Comparison of ENCODE assay signal across 27 cellular contexts in the genomic region with DNA sequence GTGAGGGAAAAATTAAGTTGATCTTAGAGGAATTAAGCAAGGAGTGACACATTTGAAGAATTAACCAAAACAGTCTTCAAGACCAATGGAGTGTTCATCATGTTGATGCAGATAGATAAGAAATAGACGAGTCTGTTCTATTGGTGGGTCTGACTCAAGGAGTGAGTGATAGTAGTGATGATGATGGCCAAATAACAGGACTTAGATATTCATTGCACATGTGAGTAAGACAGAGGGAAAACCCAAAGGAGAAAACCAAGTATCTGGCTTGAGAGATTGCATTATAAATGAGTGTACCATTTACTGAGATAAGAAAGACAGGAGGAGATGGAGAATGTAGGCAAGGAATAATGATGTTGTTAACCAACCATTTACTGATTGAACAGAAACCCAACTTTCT.
DNase-seq lines count a peak whose midpoint lies in the region; ATAC-seq and TF ChIP-seq lines count a peak whose summit lies in the region.
"Had no signal": no experiment of that assay in that cellular context is flagged by ENCODE, and none has a peak within 500 bp of the region (broad histone marks: within the 10 kb centered on the region; RNA-seq: fewer than 3 reads in every experiment).

No MANE protein-coding gene starts in this region.

- H3K36me3 ChIP-seq in cardiac muscle cell: no peaks in the 10 kb centered on the region
- H3K36me3 ChIP-seq: BE2C, Peyer's patch had no signal

- CTCF ChIA-PET in WTC11 (lab: Charles Lee): no interaction called here

- H3K27ac Mint-ChIP-seq in WTC11: peak overlapping the region; percentile 85
- H3K27ac Mint-ChIP-seq: CD14-positive monocyte; CD8-positive, alpha-beta memory T cell; IgD-negative memory B cell had no signal

- H3K9me3 ChIP-seq in cardiac muscle cell (ENCODE audit: low read depth): no peaks in the 10 kb centered on the region
- H3K9me3 ChIP-seq: BE2C, Peyer's patch, SK-N-SH had no signal

- POLR2A ChIA-PET in WTC11 (lab: Charles Lee): no interaction called here

- no peaks in the 10 kb centered on the region for H3K36me3 Mint-ChIP-seq in WTC11
- H3K36me3 Mint-ChIP-seq: CD14-positive monocyte; CD8-positive, alpha-beta memory T cell; IgD-negative memory B cell had no signal

- H3K4me3 ChIP-seq in cardiac muscle cell (no peak overlapping the region), epithelial cell of esophagus (ENCODE audit: low read length) (no peak overlapping the region)
- H3K4me3 ChIP-seq: Peyer's patch had no signal

- no peaks in the 10 kb centered on the region for H3K27me3 ChIP-seq in cardiac muscle cell
- H3K27me3 ChIP-seq: BE2C, Peyer's patch had no signal

- no peak for DNase-seq in cardiac muscle cell (ENCODE audit: low read depth in 1 of 2, low spot score in 1 of 2)
- no peak for DNase-seq in Right ventricle myocardium inferior (ENCODE audit: missing footprints)
- DNase-seq in WTC11 (ENCODE audit: low spot score): no peak
- DNase-seq in epithelial cell of esophagus (ENCODE audit: low read depth): peak; percentile 48
- no peak for DNase-seq in NCI-H69 (lab: John Stamatoyannopoulos, UW)
- DNase-seq: 8988T; ACHN; BE2C; CD8-positive, alpha-beta memory T cell; DND-41; GOT3; NCI-H1048; NCI-H1417 treated with DMSO at 0.1 percent for 48 hours; NCI-H1694 treated with DMSO at 0.1 percent for 48 hours; NCI-H446; NCI-H524 treated with DMSO at 0.1 percent for 48 hours; Peyer's patch; SK-N-SH; SW 1271 had no signal

- intact Hi-C loops in Right ventricle myocardium inferior (cut with DNase I): no loop called here

- H3K4me1 ChIP-seq in cardiac muscle cell (ENCODE audit: low read depth): peaks cover 17% of the 10 kb centered on the region
- H3K4me1 ChIP-seq: BE2C, Peyer's patch had no signal

- no peaks in the 10 kb centered on the region for H3K9me3 Mint-ChIP-seq in WTC11

- peak overlapping the region; percentile 24 for H3K27ac ChIP-seq in cardiac muscle cell
- H3K27ac ChIP-seq: HL-60, KMS-11, Peyer's patch had no signal

- H3K4me3 Mint-ChIP-seq in WTC11: no peak overlapping the region
- H3K4me3 Mint-ChIP-seq: CD14-positive monocyte; CD8-positive, alpha-beta memory T cell; IgD-negative memory B cell had no signal

- no peaks in the 10 kb centered on the region for H3K27me3 Mint-ChIP-seq in WTC11 (ENCODE audit: low read depth)
- H3K27me3 Mint-ChIP-seq: CD8-positive, alpha-beta memory T cell; IgD-negative memory B cell had no signal

- TF ChIP-seq CTCF in cardiac muscle cell (IDR thresholded peaks at IDR 0.05; ENCODE audit: low read depth, low read length) (no peak), WTC11 (IDR thresholded peaks at IDR 0.05) (no peak), epithelial cell of esophagus (IDR thresholded peaks at IDR 0.05; ENCODE audit: insufficient read depth, low read depth, low read length, missing control alignments) (no peak)

- ATAC-seq in Right ventricle myocardium inferior: no peak
- no peak for ATAC-seq in WTC11
- no peak for ATAC-seq in GM21360 (IDR thresholded peaks at IDR 0.05; ENCODE audit: unreplicated experiment)
- no peak for ATAC-seq in GM18498 (IDR thresholded peaks at IDR 0.05; ENCODE audit: unreplicated experiment)
- no peak for ATAC-seq in GM18907 (IDR thresholded peaks at IDR 0.05; ENCODE audit: unreplicated experiment)
- ATAC-seq: HCT116 had no signal

- H3K4me1 Mint-ChIP-seq in WTC11: peaks cover 43% of the 10 kb centered on the region
- H3K4me1 Mint-ChIP-seq: CD14-positive monocyte; CD8-positive, alpha-beta memory T cell; IgD-negative memory B cell had no signal

TF ChIP-seq in WTC11, 78 proteins besides CTCF, POLR2A, EP300 and RAD21:
- TF ChIP-seq NFYB (CRISPR knock-in tag; conservative IDR thresholded peaks at IDR 0.05; ENCODE audit: low read depth) (no peak), NR3C1 (CRISPR knock-in tag; conservative IDR thresholded peaks at IDR 0.05; ENCODE audit: low read depth) (no peak), IRF1 (CRISPR knock-in tag; IDR thresholded peaks at IDR 0.05) (no peak), ZBTB21 (CRISPR knock-in tag; IDR thresholded peaks at IDR 0.05; ENCODE audit: borderline replicate concordance) (no peak), SP1 (CRISPR knock-in tag; conservative IDR thresholded peaks at IDR 0.05) (no peak), ZNF263 (CRISPR knock-in tag; IDR thresholded peaks at IDR 0.05; ENCODE audit: low read depth) (no peak), RELA (CRISPR knock-in tag; IDR thresholded peaks at IDR 0.05; ENCODE audit: borderline replicate concordance) (no peak), SOX15 (CRISPR knock-in tag; IDR thresholded peaks at IDR 0.05) (no peak), FOXJ3 (CRISPR knock-in tag; IDR thresholded peaks at IDR 0.05; ENCODE audit: borderline replicate concordance) (no peak), ZNF532 (CRISPR knock-in tag; IDR thresholded peaks at IDR 0.05; ENCODE audit: borderline replicate concordance) (no peak), TEAD4 (CRISPR knock-in tag; IDR thresholded peaks at IDR 0.05) (no peak), FOXP1 (CRISPR knock-in tag; IDR thresholded peaks at IDR 0.05; ENCODE audit: borderline replicate concordance) (no peak), MYBL2 (CRISPR knock-in tag; IDR thresholded peaks at IDR 0.05) (no peak), ZBTB43 (CRISPR knock-in tag; IDR thresholded peaks at IDR 0.05) (no peak), MLX (CRISPR knock-in tag; IDR thresholded peaks at IDR 0.05) (no peak)
- TF ChIP-seq, protein P1, sequence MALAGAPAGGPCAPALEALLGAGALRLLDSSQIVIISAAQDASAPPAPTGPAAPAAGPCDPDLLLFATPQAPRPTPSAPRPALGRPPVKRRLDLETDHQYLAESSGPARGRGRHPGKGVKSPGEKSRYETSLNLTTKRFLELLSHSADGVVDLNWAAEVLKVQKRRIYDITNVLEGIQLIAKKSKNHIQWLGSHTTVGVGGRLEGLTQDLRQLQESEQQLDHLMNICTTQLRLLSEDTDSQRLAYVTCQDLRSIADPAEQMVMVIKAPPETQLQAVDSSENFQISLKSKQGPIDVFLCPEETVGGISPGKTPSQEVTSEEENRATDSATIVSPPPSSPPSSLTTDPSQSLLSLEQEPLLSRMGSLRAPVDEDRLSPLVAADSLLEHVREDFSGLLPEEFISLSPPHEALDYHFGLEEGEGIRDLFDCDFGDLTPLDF (CRISPR knock-in tag; IDR thresholded peaks at IDR 0.05): no peak
- TF ChIP-seq, protein P2, sequence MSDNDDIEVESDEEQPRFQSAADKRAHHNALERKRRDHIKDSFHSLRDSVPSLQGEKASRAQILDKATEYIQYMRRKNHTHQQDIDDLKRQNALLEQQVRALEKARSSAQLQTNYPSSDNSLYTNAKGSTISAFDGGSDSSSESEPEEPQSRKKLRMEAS (CRISPR knock-in tag; IDR thresholded peaks at IDR 0.05): no peak
